ENCODE assay signal across 24 cellular contexts in the genomic region with DNA sequence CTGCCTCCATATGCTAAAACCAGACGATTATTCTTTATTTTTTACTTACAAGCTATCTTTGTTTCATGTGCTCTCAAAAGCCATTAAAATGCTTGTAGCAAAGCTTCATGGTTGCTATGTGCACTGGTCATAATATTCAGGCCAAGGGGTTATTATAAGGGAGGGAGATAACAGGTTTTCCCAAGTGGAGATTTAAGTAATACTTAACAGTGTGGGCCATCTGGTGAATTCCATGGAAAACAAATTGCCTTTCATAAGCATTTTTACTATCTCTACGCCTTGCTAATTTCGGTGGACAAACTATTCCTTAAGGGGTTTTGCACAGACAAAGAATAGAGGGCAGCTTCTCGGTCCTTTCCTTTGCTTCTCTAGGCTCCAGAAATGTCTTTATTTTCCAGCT.
"Had no signal": no experiment of that assay in that cellular context is flagged by ENCODE, and none has a peak within 500 bp of the region (broad histone marks: within the 10 kb centered on the region; RNA-seq: fewer than 3 reads in every experiment).

No MANE protein-coding gene starts in this region.

- H3K4me3 Mint-ChIP-seq: activated B cell treated with CpG ODN at 0.5 μM for 24 hours; activated CD4-positive, alpha-beta T cell treated with anti-CD3 and anti-CD28 coated beads, Interleukin-2, amount 10 ng/mL, durations not matched to agents 24 days and 14 days; activated CD8-positive, alpha-beta memory T cell treated with anti-CD3 and anti-CD28 coated beads, Interleukin-2, amount 10 ng/mL, durations not matched to agents 7 days and 5 days; activated naive CD4-positive, alpha-beta T cell treated with anti-CD3 and anti-CD28 coated beads, Interleukin-2, amount 50 U/mL, for 24 hours; activated T-cell treated with anti-CD3 and anti-CD28 coated beads, Interleukin-2, amount 50 U/mL, for 24 hours; activated T-helper 1 cell treated with anti-CD3 and anti-CD28 coated beads, Interleukin-12 subunit alpha, Interleukin-12 subunit beta, Interleukin-2, Interleukin-4 antibody, amounts not matched to agents 30 ng/mL and 10 ng/mL and 1 ng/mL, durations not matched to agents 14 hours and 24 hours and 36 hours; T-helper 1 cell treated with Interleukin-12 subunit alpha and Interleukin-12 subunit beta and Interleukin-4 antibody, amounts not matched to agents 30 μg/mL and 1 μg/mL, for 36 hours had no signal

- H3K27me3 ChIP-seq: breast epithelium, Peyer's patch had no signal

- H3K27ac Mint-ChIP-seq: activated B cell treated with CpG ODN at 0.5 μM for 24 hours; activated CD4-positive, alpha-beta T cell treated with anti-CD3 and anti-CD28 coated beads, Interleukin-2, amount 10 ng/mL, durations not matched to agents 24 days and 14 days; activated CD8-positive, alpha-beta memory T cell treated with anti-CD3 and anti-CD28 coated beads, Interleukin-2, amount 10 ng/mL, durations not matched to agents 7 days and 5 days; activated naive CD4-positive, alpha-beta T cell treated with anti-CD3 and anti-CD28 coated beads, Interleukin-2, amount 50 U/mL, for 24 hours; activated T-cell treated with anti-CD3 and anti-CD28 coated beads, Interleukin-2, amount 50 U/mL, for 24 hours; activated T-helper 1 cell treated with anti-CD3 and anti-CD28 coated beads, Interleukin-12 subunit alpha, Interleukin-12 subunit beta, Interleukin-2, Interleukin-4 antibody, amounts not matched to agents 30 ng/mL and 10 ng/mL and 1 ng/mL, durations not matched to agents 14 hours and 24 hours and 36 hours; T-helper 1 cell treated with Interleukin-12 subunit alpha and Interleukin-12 subunit beta and Interleukin-4 antibody, amounts not matched to agents 30 μg/mL and 1 μg/mL, for 36 hours had no signal

- H3K9me3 ChIP-seq: breast epithelium, Peyer's patch had no signal

- H3K36me3 ChIP-seq: breast epithelium, Peyer's patch had no signal

- H3K4me1 Mint-ChIP-seq: activated B cell treated with CpG ODN at 0.5 μM for 24 hours; activated CD4-positive, alpha-beta T cell treated with anti-CD3 and anti-CD28 coated beads, Interleukin-2, amount 10 ng/mL, durations not matched to agents 24 days and 14 days; activated CD8-positive, alpha-beta memory T cell treated with anti-CD3 and anti-CD28 coated beads, Interleukin-2, amount 10 ng/mL, durations not matched to agents 7 days and 5 days; activated naive CD4-positive, alpha-beta T cell treated with anti-CD3 and anti-CD28 coated beads, Interleukin-2, amount 50 U/mL, for 24 hours had no signal

- H3K4me1 ChIP-seq: breast epithelium, Peyer's patch had no signal

- H3K27me3 Mint-ChIP-seq: activated CD4-positive, alpha-beta T cell treated with anti-CD3 and anti-CD28 coated beads, Interleukin-2, amount 10 ng/mL, durations not matched to agents 24 days and 14 days; activated CD8-positive, alpha-beta memory T cell treated with anti-CD3 and anti-CD28 coated beads, Interleukin-2, amount 10 ng/mL, durations not matched to agents 7 days and 5 days; activated T-cell treated with anti-CD3 and anti-CD28 coated beads, Interleukin-2, amount 50 U/mL, for 24 hours had no signal

- H3K4me3 ChIP-seq: breast epithelium, K562, Peyer's patch had no signal

- H3K36me3 Mint-ChIP-seq: activated CD8-positive, alpha-beta memory T cell treated with anti-CD3 and anti-CD28 coated beads, Interleukin-2, amount 10 ng/mL, durations not matched to agents 7 days and 5 days; activated naive CD4-positive, alpha-beta T cell treated with anti-CD3 and anti-CD28 coated beads, Interleukin-2, amount 50 U/mL, for 24 hours had no signal

- H3K27ac ChIP-seq: breast epithelium, Peyer's patch, RWPE1 had no signal

- H3K9me3 Mint-ChIP-seq: activated B cell treated with CpG ODN at 0.5 μM for 24 hours; activated CD4-positive, alpha-beta T cell treated with anti-CD3 and anti-CD28 coated beads, Interleukin-2, amount 10 ng/mL, durations not matched to agents 24 days and 14 days; activated T-cell treated with anti-CD3 and anti-CD28 coated beads, Interleukin-2, amount 50 U/mL, for 24 hours; activated T-helper 1 cell treated with anti-CD3 and anti-CD28 coated beads, Interleukin-12 subunit alpha, Interleukin-12 subunit beta, Interleukin-2, Interleukin-4 antibody, amounts not matched to agents 30 ng/mL and 10 ng/mL and 1 ng/mL, durations not matched to agents 14 hours and 24 hours and 36 hours; T-helper 1 cell treated with Interleukin-12 subunit alpha and Interleukin-12 subunit beta and Interleukin-4 antibody, amounts not matched to agents 30 μg/mL and 1 μg/mL, for 36 hours had no signal

- ATAC-seq: activated CD8-positive, alpha-beta memory T cell treated with anti-CD3 and anti-CD28 coated beads, Interleukin-2, amount 10 ng/mL, durations not matched to agents 7 days and 5 days; K562 had no signal

- DNase-seq: activated B cell treated with CpG ODN at 0.5 μM for 24 hours; activated CD4-positive, alpha-beta T cell treated with anti-CD3 and anti-CD28 coated beads for 1 hour; activated CD4-positive, alpha-beta T cell treated with anti-CD3 and anti-CD28 coated beads, Interleukin-2, amount 10 ng/mL, durations not matched to agents 24 days and 14 days; activated CD4-positive, alpha-beta T cell treated with anti-CD3 and anti-CD28 coated beads, Interleukin-2, amount 50 U/mL, for 48 hours; activated CD8-positive, alpha-beta memory T cell treated with anti-CD3 and anti-CD28 coated beads, Interleukin-2, amount 10 ng/mL, durations not matched to agents 7 days and 5 days; activated effector memory CD4-positive, alpha-beta T cell treated with Interleukin-2 at 50 U/mL for 16 hours; activated naive CD4-positive, alpha-beta T cell; activated T-cell treated with anti-CD3 and anti-CD28 coated beads, Interleukin-2, amount 50 U/mL, for 24 hours; aorta; central memory CD4-positive, alpha-beta T cell; Karpas-422; NCI-H1436 treated with DMSO at 0.1 percent for 48 hours; NCI-H2081; NCI-H2171; NCI-H345; NCI-H510A; Peyer's patch; SHP77 treated with DMSO at 0.1 percent for 48 hours had no signal
